Comparison of ENCODE assay signal across 2 cellular contexts in the genomic region with DNA sequence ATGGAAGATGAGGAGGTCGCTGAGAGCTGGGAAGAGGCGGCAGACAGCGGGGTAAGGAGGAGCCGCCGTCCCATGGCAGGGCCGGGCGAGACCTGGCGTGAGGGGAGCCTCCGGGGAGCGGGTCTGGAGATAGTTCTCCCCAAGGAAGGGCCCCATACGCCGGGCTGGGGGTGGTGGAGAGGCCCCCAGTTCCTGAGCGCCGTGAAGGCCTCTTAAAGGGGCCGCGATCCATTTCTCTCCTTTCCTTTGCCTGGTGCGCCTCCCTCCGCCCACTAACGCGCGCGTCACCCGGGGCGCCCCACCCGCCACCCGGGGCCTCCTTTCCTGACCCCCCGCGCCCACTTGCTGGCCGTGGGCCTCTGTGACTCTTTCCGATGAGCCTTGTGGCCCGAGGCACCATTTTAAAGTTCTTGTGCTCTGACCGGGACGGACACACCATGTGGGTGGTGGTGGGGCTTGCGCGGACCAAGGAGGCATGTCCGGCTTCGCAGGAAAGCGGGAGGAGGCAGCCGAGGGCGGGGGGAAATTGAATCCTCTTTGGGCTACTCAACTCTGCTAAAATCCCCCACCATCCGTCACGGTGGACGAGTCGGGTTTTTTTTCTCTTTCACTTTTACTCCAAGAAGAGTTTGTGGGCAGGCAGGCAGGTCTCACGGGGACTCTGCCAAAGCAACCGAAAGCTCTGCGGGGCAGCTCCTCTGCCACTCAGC.
TF ChIP-seq lines count a peak whose summit lies in the region.

No MANE protein-coding gene starts in this region.

TF ChIP-seq in HEK293, 187 proteins besides CTCF, POLR2A, EP300 and RAD21 (continued from another document and continues in another):
- TF ChIP-seq ZNF513 (tag by site-specific recombination; IDR thresholded peaks at IDR 0.05): peak; percentile 73
- TF ChIP-seq ZBTB26 (tag by site-specific recombination; optimal IDR thresholded peaks at IDR 0.05): peak; percentile 91
- TF ChIP-seq PRDM1 (tag by site-specific recombination; IDR thresholded peaks at IDR 0.05): peak; percentile 72
- TF ChIP-seq ZNF560 (tag by site-specific recombination; IDR thresholded peaks at IDR 0.05; ENCODE audit: borderline replicate concordance): no peak
- peak; percentile 86 for TF ChIP-seq KLF8 (tag by site-specific recombination; IDR thresholded peaks at IDR 0.05)
- TF ChIP-seq ZNF184 (tag by site-specific recombination; IDR thresholded peaks at IDR 0.05): no peak
- peak; percentile 68 for TF ChIP-seq ZNF2 (tag by site-specific recombination; IDR thresholded peaks at IDR 0.05)
- TF ChIP-seq PRDM6 (tag by site-specific recombination; IDR thresholded peaks at IDR 0.05): no peak
- TF ChIP-seq GLIS1 (tag by site-specific recombination; IDR thresholded peaks at IDR 0.05): peak; percentile 80
- peak; percentile 96 for TF ChIP-seq ZBTB8A (tag by site-specific recombination; IDR thresholded peaks at IDR 0.05)
- TF ChIP-seq ZNF510 (tag by site-specific recombination; IDR thresholded peaks at IDR 0.05; ENCODE audit: insufficient replicate concordance): no peak
- TF ChIP-seq IKZF3 (tag by site-specific recombination; IDR thresholded peaks at IDR 0.05): peak; percentile 20; the same call in 1 of the 2 replicates
- TF ChIP-seq ZNF239 (tag by site-specific recombination; IDR thresholded peaks at IDR 0.05): peak; percentile 25; the same call in 1 of the 2 replicates
- TF ChIP-seq, protein P1, sequence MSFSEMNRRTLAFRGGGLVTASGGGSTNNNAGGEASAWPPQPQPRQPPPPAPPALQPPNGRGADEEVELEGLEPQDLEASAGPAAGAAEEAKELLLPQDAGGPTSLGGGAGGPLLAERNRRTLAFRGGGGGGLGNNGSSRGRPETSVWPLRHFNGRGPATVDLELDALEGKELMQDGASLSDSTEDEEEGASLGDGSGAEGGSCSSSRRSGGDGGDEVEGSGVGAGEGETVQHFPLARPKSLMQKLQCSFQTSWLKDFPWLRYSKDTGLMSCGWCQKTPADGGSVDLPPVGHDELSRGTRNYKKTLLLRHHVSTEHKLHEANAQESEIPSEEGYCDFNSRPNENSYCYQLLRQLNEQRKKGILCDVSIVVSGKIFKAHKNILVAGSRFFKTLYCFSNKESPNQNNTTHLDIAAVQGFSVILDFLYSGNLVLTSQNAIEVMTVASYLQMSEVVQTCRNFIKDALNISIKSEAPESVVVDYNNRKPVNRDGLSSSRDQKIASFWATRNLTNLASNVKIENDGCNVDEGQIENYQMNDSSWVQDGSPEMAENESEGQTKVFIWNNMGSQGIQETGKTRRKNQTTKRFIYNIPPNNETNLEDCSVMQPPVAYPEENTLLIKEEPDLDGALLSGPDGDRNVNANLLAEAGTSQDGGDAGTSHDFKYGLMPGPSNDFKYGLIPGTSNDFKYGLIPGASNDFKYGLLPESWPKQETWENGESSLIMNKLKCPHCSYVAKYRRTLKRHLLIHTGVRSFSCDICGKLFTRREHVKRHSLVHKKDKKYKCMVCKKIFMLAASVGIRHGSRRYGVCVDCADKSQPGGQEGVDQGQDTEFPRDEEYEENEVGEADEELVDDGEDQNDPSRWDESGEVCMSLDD (tag by site-specific recombination; IDR thresholded peaks at IDR 0.05): peak; percentile 93
- peak; percentile 47; the same call in 1 of the 2 replicates for TF ChIP-seq KLF10 (tag by site-specific recombination; IDR thresholded peaks at IDR 0.05)
- no peak for TF ChIP-seq ZNF548 (tag by site-specific recombination; IDR thresholded peaks at IDR 0.05)
- no peak for TF ChIP-seq ZNF664 (tag by site-specific recombination; IDR thresholded peaks at IDR 0.05)
- no peak for TF ChIP-seq BCL11B (tag by site-specific recombination; IDR thresholded peaks at IDR 0.05; ENCODE audit: low read depth)
- TF ChIP-seq ZNF621 (tag by site-specific recombination; IDR thresholded peaks at IDR 0.05): no peak

TF ChIP-seq in GM12878, 131 proteins besides CTCF, POLR2A, EP300 and RAD21 (continued from another document and continues in another):
- TF ChIP-seq, protein P2, sequence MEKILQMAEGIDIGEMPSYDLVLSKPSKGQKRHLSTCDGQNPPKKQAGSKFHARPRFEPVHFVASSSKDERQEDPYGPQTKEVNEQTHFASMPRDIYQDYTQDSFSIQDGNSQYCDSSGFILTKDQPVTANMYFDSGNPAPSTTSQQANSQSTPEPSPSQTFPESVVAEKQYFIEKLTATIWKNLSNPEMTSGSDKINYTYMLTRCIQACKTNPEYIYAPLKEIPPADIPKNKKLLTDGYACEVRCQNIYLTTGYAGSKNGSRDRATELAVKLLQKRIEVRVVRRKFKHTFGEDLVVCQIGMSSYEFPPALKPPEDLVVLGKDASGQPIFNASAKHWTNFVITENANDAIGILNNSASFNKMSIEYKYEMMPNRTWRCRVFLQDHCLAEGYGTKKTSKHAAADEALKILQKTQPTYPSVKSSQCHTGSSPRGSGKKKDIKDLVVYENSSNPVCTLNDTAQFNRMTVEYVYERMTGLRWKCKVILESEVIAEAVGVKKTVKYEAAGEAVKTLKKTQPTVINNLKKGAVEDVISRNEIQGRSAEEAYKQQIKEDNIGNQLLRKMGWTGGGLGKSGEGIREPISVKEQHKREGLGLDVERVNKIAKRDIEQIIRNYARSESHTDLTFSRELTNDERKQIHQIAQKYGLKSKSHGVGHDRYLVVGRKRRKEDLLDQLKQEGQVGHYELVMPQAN (conservative IDR thresholded peaks at IDR 0.05): peak; percentile 56; the same call in 1 of the 2 replicates
- TF ChIP-seq TAF1 (IDR thresholded peaks at IDR 0.05; ENCODE audit: borderline replicate concordance, low read depth, low read length) (peak; percentile 76), MTA3 (IDR thresholded peaks at IDR 0.05; ENCODE audit: borderline replicate concordance, low read length) (peak; percentile 87; the same call in 1 of the 2 replicates), SPI1 (IDR thresholded peaks at IDR 0.05; ENCODE audit: borderline replicate concordance, insufficient read depth, low read depth, low read length) (no peak), SP1 (IDR thresholded peaks at IDR 0.05; ENCODE audit: low read depth, low read length) (peak; percentile 52), IKZF2 (IDR thresholded peaks at IDR 0.05) (peak; percentile 89 to 91), BCL11A (IDR thresholded peaks at IDR 0.05; ENCODE audit: low read depth, low read length) (peak; percentile 52; the same call in 1 of the 2 replicates), TCF12 (IDR thresholded peaks at IDR 0.05; ENCODE audit: low read depth, low read length) (peak; percentile 25; the same call in 1 of the 2 replicates), SREBF2 (IDR thresholded peaks at IDR 0.05; ENCODE audit: low read length) (no peak), CHD1 (IDR thresholded peaks at IDR 0.05; ENCODE audit: low read depth, low read length) (peak; percentile 54; the same call in 1 of the 2 replicates), NRF1 (conservative IDR thresholded peaks at IDR 0.05; ENCODE audit: low read depth, low read length) (no peak), WRNIP1 (IDR thresholded peaks at IDR 0.05; ENCODE audit: borderline replicate concordance, low read depth, low read length) (no peak), POU2F2 (IDR thresholded peaks at IDR 0.05; ENCODE audit: borderline replicate concordance, low read depth, low read length) (peak; percentile 4; the same call in 1 of the 3 replicates), LARP7 (IDR thresholded peaks at IDR 0.05) (0 out of 2 replicates have a peak, but pooled peaks have one; percentile 44), RUNX3 (IDR thresholded peaks at IDR 0.05; ENCODE audit: low read length) (peak; percentile 90), TCF7 (IDR thresholded peaks at IDR 0.05; ENCODE audit: borderline replicate concordance) (no peak; the same call in 1 of the 2 replicates), NR2C1 (IDR thresholded peaks at IDR 0.05) (no peak), NFIC (IDR thresholded peaks at IDR 0.05; ENCODE audit: low read depth, low read length) (peak; percentile 81), ETV6 (conservative IDR thresholded peaks at IDR 0.05 in 1 of 2, IDR thresholded peaks at IDR 0.05 in 1 of 2; ENCODE audit: borderline replicate concordance in 1 of 2, low read depth in 1 of 2) (peak in 1 of 2 experiments; percentile 90; a peak in 2 of 4 replicates), TBL1XR1 (IDR thresholded peaks at IDR 0.05; ENCODE audit: low read depth, low read length) (peak; percentile 86), NFXL1 (IDR thresholded peaks at IDR 0.05; ENCODE audit: borderline replicate concordance) (no peak), CHD4 (IDR thresholded peaks at IDR 0.05) (no peak), GATAD2B (conservative IDR thresholded peaks at IDR 0.05; ENCODE audit: low read depth) (peak; percentile 64; the same call in 1 of the 2 replicates), GABPA (IDR thresholded peaks at IDR 0.05; ENCODE audit: low read depth) (no peak), PAX8 (IDR thresholded peaks at IDR 0.05) (no peak; the same call in 1 of the 2 replicates), SMC3 (IDR thresholded peaks at IDR 0.05; ENCODE audit: borderline replicate concordance, low read length) (peak; percentile 30; the same call in 1 of the 2 replicates)
- TF ChIP-seq, protein P3, sequence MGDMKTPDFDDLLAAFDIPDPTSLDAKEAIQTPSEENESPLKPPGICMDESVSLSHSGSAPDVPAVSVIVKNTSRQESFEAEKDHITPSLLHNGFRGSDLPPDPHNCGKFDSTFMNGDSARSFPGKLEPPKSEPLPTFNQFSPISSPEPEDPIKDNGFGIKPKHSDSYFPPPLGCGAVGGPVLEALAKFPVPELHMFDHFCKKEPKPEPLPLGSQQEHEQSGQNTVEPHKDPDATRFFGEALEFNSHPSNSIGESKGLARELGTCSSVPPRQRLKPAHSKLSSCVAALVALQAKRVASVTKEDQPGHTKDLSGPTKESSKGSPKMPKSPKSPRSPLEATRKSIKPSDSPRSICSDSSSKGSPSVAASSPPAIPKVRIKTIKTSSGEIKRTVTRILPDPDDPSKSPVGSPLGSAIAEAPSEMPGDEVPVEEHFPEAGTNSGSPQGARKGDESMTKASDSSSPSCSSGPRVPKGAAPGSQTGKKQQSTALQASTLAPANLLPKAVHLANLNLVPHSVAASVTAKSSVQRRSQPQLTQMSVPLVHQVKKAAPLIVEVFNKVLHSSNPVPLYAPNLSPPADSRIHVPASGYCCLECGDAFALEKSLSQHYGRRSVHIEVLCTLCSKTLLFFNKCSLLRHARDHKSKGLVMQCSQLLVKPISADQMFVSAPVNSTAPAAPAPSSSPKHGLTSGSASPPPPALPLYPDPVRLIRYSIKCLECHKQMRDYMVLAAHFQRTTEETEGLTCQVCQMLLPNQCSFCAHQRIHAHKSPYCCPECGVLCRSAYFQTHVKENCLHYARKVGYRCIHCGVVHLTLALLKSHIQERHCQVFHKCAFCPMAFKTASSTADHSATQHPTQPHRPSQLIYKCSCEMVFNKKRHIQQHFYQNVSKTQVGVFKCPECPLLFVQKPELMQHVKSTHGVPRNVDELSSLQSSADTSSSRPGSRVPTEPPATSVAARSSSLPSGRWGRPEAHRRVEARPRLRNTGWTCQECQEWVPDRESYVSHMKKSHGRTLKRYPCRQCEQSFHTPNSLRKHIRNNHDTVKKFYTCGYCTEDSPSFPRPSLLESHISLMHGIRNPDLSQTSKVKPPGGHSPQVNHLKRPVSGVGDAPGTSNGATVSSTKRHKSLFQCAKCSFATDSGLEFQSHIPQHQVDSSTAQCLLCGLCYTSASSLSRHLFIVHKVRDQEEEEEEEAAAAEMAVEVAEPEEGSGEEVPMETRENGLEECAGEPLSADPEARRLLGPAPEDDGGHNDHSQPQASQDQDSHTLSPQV (IDR thresholded peaks at IDR 0.05): no peak
- TF ChIP-seq, protein P4, sequence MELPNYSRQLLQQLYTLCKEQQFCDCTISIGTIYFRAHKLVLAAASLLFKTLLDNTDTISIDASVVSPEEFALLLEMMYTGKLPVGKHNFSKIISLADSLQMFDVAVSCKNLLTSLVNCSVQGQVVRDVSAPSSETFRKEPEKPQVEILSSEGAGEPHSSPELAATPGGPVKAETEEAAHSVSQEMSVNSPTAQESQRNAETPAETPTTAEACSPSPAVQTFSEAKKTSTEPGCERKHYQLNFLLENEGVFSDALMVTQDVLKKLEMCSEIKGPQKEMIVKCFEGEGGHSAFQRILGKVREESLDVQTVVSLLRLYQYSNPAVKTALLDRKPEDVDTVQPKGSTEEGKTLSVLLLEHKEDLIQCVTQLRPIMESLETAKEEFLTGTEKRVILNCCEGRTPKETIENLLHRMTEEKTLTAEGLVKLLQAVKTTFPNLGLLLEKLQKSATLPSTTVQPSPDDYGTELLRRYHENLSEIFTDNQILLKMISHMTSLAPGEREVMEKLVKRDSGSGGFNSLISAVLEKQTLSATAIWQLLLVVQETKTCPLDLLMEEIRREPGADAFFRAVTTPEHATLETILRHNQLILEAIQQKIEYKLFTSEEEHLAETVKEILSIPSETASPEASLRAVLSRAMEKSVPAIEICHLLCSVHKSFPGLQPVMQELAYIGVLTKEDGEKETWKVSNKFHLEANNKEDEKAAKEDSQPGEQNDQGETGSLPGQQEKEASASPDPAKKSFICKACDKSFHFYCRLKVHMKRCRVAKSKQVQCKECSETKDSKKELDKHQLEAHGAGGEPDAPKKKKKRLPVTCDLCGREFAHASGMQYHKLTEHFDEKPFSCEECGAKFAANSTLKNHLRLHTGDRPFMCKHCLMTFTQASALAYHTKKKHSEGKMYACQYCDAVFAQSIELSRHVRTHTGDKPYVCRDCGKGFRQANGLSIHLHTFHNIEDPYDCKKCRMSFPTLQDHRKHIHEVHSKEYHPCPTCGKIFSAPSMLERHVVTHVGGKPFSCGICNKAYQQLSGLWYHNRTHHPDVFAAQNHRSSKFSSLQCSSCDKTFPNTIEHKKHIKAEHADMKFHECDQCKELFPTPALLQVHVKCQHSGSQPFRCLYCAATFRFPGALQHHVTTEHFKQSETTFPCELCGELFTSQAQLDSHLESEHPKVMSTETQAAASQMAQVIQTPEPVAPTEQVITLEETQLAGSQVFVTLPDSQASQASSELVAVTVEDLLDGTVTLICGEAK (IDR thresholded peaks at IDR 0.05; ENCODE audit: borderline replicate concordance): no peak
- TF ChIP-seq, protein P5, sequence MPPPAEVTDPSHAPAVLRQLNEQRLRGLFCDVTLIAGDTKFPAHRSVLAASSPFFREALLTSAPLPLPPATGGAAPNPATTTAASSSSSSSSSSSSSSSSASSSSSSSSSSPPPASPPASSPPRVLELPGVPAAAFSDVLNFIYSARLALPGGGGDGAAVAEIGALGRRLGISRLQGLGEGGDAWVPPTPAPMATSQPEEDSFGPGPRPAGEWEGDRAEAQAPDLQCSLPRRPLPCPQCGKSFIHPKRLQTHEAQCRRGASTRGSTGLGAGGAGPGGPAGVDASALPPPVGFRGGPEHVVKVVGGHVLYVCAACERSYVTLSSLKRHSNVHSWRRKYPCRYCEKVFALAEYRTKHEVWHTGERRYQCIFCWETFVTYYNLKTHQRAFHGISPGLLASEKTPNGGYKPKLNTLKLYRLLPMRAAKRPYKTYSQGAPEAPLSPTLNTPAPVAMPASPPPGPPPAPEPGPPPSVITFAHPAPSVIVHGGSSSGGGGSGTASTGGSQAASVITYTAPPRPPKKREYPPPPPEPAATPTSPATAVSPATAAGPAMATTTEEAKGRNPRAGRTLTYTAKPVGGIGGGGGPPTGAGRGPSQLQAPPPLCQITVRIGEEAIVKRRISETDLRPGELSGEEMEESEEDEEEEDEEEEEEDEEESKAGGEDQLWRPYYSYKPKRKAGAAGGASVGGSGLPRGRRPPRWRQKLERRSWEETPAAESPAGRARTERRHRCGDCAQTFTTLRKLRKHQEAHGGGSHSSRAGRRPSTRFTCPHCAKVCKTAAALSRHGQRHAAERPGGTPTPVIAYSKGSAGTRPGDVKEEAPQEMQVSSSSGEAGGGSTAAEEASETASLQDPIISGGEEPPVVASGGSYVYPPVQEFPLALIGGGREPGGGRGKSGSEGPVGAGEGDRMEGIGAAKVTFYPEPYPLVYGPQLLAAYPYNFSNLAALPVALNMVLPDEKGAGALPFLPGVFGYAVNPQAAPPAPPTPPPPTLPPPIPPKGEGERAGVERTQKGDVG (CRISPR knock-in tag; IDR thresholded peaks at IDR 0.05): no peak
